Comparison of ENCODE assay signal across 1 cellular context in genomic region chr3:33096103-33096868, GRCh38.
TF ChIP-seq lines count a peak whose summit lies in the region.

No MANE protein-coding gene starts in this region.

TF ChIP-seq in HepG2, 621 proteins besides CTCF, POLR2A, EP300 and RAD21 (continued from another document):
- TF ChIP-seq TEF (CRISPR knock-in tag; IDR thresholded peaks at IDR 0.05) (0 out of 2 replicates have a peak, but pooled peaks have one; percentile 37), TCF7L2 (IDR thresholded peaks at IDR 0.05; ENCODE audit: low read depth, low read length) (no peak), PHF8 (CRISPR knock-in tag; IDR thresholded peaks at IDR 0.05) (peak; percentile 12), JARID2 (CRISPR knock-in tag; IDR thresholded peaks at IDR 0.05; ENCODE audit: insufficient replicate concordance) (no peak), ELF3 (CRISPR knock-in tag; IDR thresholded peaks at IDR 0.05) (no peak), FOXK1 (CRISPR knock-in tag; IDR thresholded peaks at IDR 0.05; ENCODE audit: borderline replicate concordance, low read depth) (no peak), PATZ1 (CRISPR knock-in tag; IDR thresholded peaks at IDR 0.05) (no peak), ZNF709 (CRISPR knock-in tag; IDR thresholded peaks at IDR 0.05) (0 out of 2 replicates have a peak, but pooled peaks have one; percentile 39), MED1 (CRISPR knock-in tag; IDR thresholded peaks at IDR 0.05) (no peak), ZNF691 (CRISPR knock-in tag; IDR thresholded peaks at IDR 0.05; ENCODE audit: borderline replicate concordance, low read depth) (no peak), ZNF687 (CRISPR knock-in tag; IDR thresholded peaks at IDR 0.05) (no peak; the same call in 1 of the 2 replicates), IKZF5 (CRISPR knock-in tag; IDR thresholded peaks at IDR 0.05) (no peak), NFATC3 (CRISPR knock-in tag; IDR thresholded peaks at IDR 0.05) (no peak), RXRB (CRISPR knock-in tag; IDR thresholded peaks at IDR 0.05; ENCODE audit: borderline replicate concordance) (no peak), GMEB2 (CRISPR knock-in tag; IDR thresholded peaks at IDR 0.05; ENCODE audit: low read depth) (no peak), MEF2D (CRISPR knock-in tag; IDR thresholded peaks at IDR 0.05) (no peak; the same call in 1 of the 2 replicates), THYN1 (CRISPR knock-in tag; IDR thresholded peaks at IDR 0.05; ENCODE audit: borderline replicate concordance, low read depth) (no peak), STAG1 (CRISPR knock-in tag; IDR thresholded peaks at IDR 0.05) (no peak), GPN1 (CRISPR knock-in tag; IDR thresholded peaks at IDR 0.05; ENCODE audit: borderline replicate concordance) (peak; percentile 26; the same call in 1 of the 2 replicates), SRF (IDR thresholded peaks at IDR 0.05; ENCODE audit: low read depth, low read length) (peak; percentile 63; the same call in 1 of the 2 replicates), SRSF4 (IDR thresholded peaks at IDR 0.05; ENCODE audit: low read depth, low read length, poor library complexity, severe bottlenecking) (no peak), ZNF703 (CRISPR knock-in tag; IDR thresholded peaks at IDR 0.05; ENCODE audit: borderline replicate concordance) (0 out of 2 replicates have a peak, but pooled peaks have one; percentile 60), FUBP1 (CRISPR knock-in tag; IDR thresholded peaks at IDR 0.05; ENCODE audit: borderline replicate concordance) (0 out of 2 replicates have a peak, but pooled peaks have one; percentile 15), SSRP1 (CRISPR knock-in tag; IDR thresholded peaks at IDR 0.05) (no peak), ETS1 (CRISPR knock-in tag; IDR thresholded peaks at IDR 0.05) (no peak), NCOA5 (CRISPR knock-in tag; IDR thresholded peaks at IDR 0.05) (no peak), HDAC1 (CRISPR knock-in tag; IDR thresholded peaks at IDR 0.05) (no peak), ZNF576 (CRISPR knock-in tag; IDR thresholded peaks at IDR 0.05) (no peak), ZNF224 (CRISPR knock-in tag; IDR thresholded peaks at IDR 0.05) (0 out of 2 replicates have a peak, but pooled peaks have one; percentile 51), IRF2 (CRISPR knock-in tag; IDR thresholded peaks at IDR 0.05) (no peak), FOXC1 (CRISPR knock-in tag; IDR thresholded peaks at IDR 0.05; ENCODE audit: borderline replicate concordance) (peak; percentile 33; the same call in 1 of the 2 replicates)
